Comparison of ENCODE assay signal across 19 cellular contexts in genomic region chr1:113519561-113519960, GRCh38.
DNase-seq lines count a peak whose midpoint lies in the region; ATAC-seq, FAIRE-seq and TF ChIP-seq lines count a peak whose summit lies in the region.
"Had no signal": no experiment of that assay in that cellular context is flagged by ENCODE, and none has a peak within 500 bp of the region (broad histone marks: within the 10 kb centered on the region; RNA-seq: fewer than 3 reads in every experiment).

No MANE protein-coding gene starts in this region.

- H3K4me1 ChIP-seq in HepG2 (ENCODE audit: insufficient read depth, low read length) (peaks cover 51% of the 10 kb centered on the region), tibial nerve (no peaks in the 10 kb centered on the region)
- H3K4me1 ChIP-seq: Peyer's patch had no signal

- no peaks in the 10 kb centered on the region for H3K4me1 Mint-ChIP-seq in activated T-cell treated with anti-CD3 and anti-CD28 coated beads, Interleukin-2, amount 50 U/mL, for 72 hours (ENCODE audit: low read depth)
- H3K4me1 Mint-ChIP-seq: immature natural killer cell, memory B cell had no signal

- H3K4me3 ChIP-seq in epithelial cell of esophagus (ENCODE audit: low read length) (no peak overlapping the region), HepG2 (replicated peaks in 1 of 3; ENCODE audit: insufficient read depth in 1 of 3, low read depth in 2 of 3, low read length in 3 of 3) (no peak overlapping the region), tibial nerve (no peak overlapping the region)
- H3K4me3 ChIP-seq: Peyer's patch, right atrium auricular region, vagina had no signal

- ATAC-seq in HepG2 (no peak), HG03135 (IDR thresholded peaks at IDR 0.05; ENCODE audit: unreplicated experiment) (no peak)
- ATAC-seq in activated T-cell treated with anti-CD3 and anti-CD28 coated beads, Interleukin-2, amount 50 U/mL, for 72 hours (replicated peaks in 1 of 2) = no peak

- H3K4me2 ChIP-seq in HepG2 (ENCODE audit: low read depth, low read length) = no peak overlapping the region

- H3K9ac ChIP-seq in HepG2 (ENCODE audit: insufficient read depth, low read depth, low read length) = no peak overlapping the region

- CTCF ChIA-PET in HepG2 (lab: Yijun Ruan, JAX; ENCODE audit: low intra/inter-chr PET ratio, low total read pairs) = no interaction called here

- peaks cover 4 to 7% of the 10 kb centered on the region in 2 donors for H3K9me3 Mint-ChIP-seq in activated T-cell treated with anti-CD3 and anti-CD28 coated beads, Interleukin-2, amount 50 U/mL, for 72 hours

- H3K4me3 Mint-ChIP-seq in activated T-cell treated with anti-CD3 and anti-CD28 coated beads, Interleukin-2, amount 50 U/mL, for 72 hours = no peak overlapping the region
- H3K4me3 Mint-ChIP-seq: activated CD4-positive, alpha-beta memory T cell treated with anti-CD3 and anti-CD28 coated beads for 36 hours; immature natural killer cell; memory B cell had no signal

- TF ChIP-seq POLR2A in HepG2 (IDR thresholded peaks at IDR 0.05; ENCODE audit: insufficient read depth in 1 of 2, low read depth in 2 of 2, low read length in 2 of 2) (no peak), tibial nerve (IDR thresholded peaks at IDR 0.05) (no peak)

- TF ChIP-seq EP300 in HepG2 (IDR thresholded peaks at IDR 0.05; ENCODE audit: low read depth in 2 of 2, low read length in 2 of 2) (no peak), HepG2 (CRISPR knock-in tag; IDR thresholded peaks at IDR 0.05; ENCODE audit: borderline replicate concordance) (no peak), tibial nerve (IDR thresholded peaks at IDR 0.05) (no peak)

- H3K27me3 ChIP-seq in HepG2 (ENCODE audit: control insufficient read depth in 1 of 2, insufficient read depth in 2 of 2, low read length in 2 of 2) (no peaks in the 10 kb centered on the region; a peak in 1 of 5 replicates), tibial nerve (no peaks in the 10 kb centered on the region)
- H3K27me3 ChIP-seq: Peyer's patch, right atrium auricular region, vagina had no signal

- POLR2A ChIA-PET in HepG2 (lab: Yijun Ruan, JAX) = interaction anchor here (2.7 kb wide), 1 partner anchor 11 kb away, joined by 16 read pairs; no protein-coding TSS in a partner anchor

- no peak overlapping the region for H3K27ac Mint-ChIP-seq in activated T-cell treated with anti-CD3 and anti-CD28 coated beads, Interleukin-2, amount 50 U/mL, for 72 hours
- H3K27ac Mint-ChIP-seq: activated CD4-positive, alpha-beta memory T cell treated with anti-CD3 and anti-CD28 coated beads for 36 hours; immature natural killer cell; memory B cell had no signal

- H3K27me3 Mint-ChIP-seq in activated T-cell treated with anti-CD3 and anti-CD28 coated beads, Interleukin-2, amount 50 U/mL, for 72 hours (ENCODE audit: low read depth) = no peaks in the 10 kb centered on the region
- H3K27me3 Mint-ChIP-seq: activated CD4-positive, alpha-beta memory T cell treated with anti-CD3 and anti-CD28 coated beads for 36 hours; memory B cell had no signal

- H3K36me3 ChIP-seq in HepG2 (replicated peaks in 1 of 2; ENCODE audit: control insufficient read depth in 1 of 2, insufficient read depth in 2 of 2, low read length in 2 of 2) (no peaks in the 10 kb centered on the region; a peak in 1 of 5 replicates), tibial nerve (no peaks in the 10 kb centered on the region)
- H3K36me3 ChIP-seq: Peyer's patch, right atrium auricular region, vagina had no signal

- intact Hi-C loops in HepG2 (cut with micrococcal nuclease; ENCODE audit: unreplicated experiment) = no loop called here

- no TSS peak for BruUV-seq in HepG2 (replicated peaks; lab: Mats Ljungman, UMichigan)

- no peak for FAIRE-seq in HepG2 (lab: Jason Lieb, UNC)
- FAIRE-seq: GM12892 had no signal

- no peak overlapping the region for H2AFZ ChIP-seq in HepG2 (ENCODE audit: low read length)

- TF ChIP-seq CTCF in epithelial cell of esophagus (IDR thresholded peaks at IDR 0.05; ENCODE audit: insufficient read depth, low read depth, low read length, missing control alignments) = no peak
- no peak for TF ChIP-seq CTCF in HepG2 (CRISPR knock-in tag; IDR thresholded peaks at IDR 0.05)
- TF ChIP-seq CTCF in tibial nerve (IDR thresholded peaks at IDR 0.05) = no peak

- in situ Hi-C loops in HepG2 (cut with HindIII; ENCODE audit: extremely low pct_ligation_motif_present, low pct_unique_long_range_greater_than_20kb) = no loop called here

- H3K79me2 ChIP-seq in HepG2 (ENCODE audit: insufficient read depth, low read length) = peaks cover 7% of the 10 kb centered on the region

- peaks cover 4 to 9% of the 10 kb centered on the region in 2 donors for H3K36me3 Mint-ChIP-seq in activated T-cell treated with anti-CD3 and anti-CD28 coated beads, Interleukin-2, amount 50 U/mL, for 72 hours (ENCODE audit: insufficient read depth in 2 of 2)

- H3K9me3 ChIP-seq in HepG2 (ENCODE audit: low read length) (peaks cover 10% of the 10 kb centered on the region; the same call in 1 of the 2 replicates), tibial nerve (peaks cover 0 to 10% (median 0%) of the 10 kb centered on the region in 4 donors)
- H3K9me3 ChIP-seq: Peyer's patch, right atrium auricular region, vagina had no signal

- DNase-seq in AG08396 (ENCODE audit: low spot score) = peak; percentile 29
- DNase-seq in LHCN-M2 (ENCODE audit: low read depth) = peak; percentile 77
- DNase-seq in epithelial cell of esophagus (ENCODE audit: low read depth) = peak; percentile 40
- peak; percentile 30 for DNase-seq in HepG2 (ENCODE audit: low spot score)
- DNase-seq in tibial nerve (ENCODE audit: low spot score in 2 of 2) = no peak
- no peak for DNase-seq in activated T-cell treated with anti-CD3 and anti-CD28 coated beads, Interleukin-2, amount 50 U/mL, for 72 hours
- no peak for DNase-seq in DMS79 (lab: John Stamatoyannopoulos, UW)
- DNase-seq: activated CD4-positive, alpha-beta memory T cell treated with anti-CD3 and anti-CD28 coated beads for 36 hours; activated T-cell treated with anti-CD3 and anti-CD28 coated beads, Interleukin-2, amount 50 U/mL, for 48 hours; GDM1; immature natural killer cell; NCI-H2107; NCI-H774; Peyer's patch had no signal

- H3K27ac ChIP-seq in HepG2 (ENCODE audit: extremely low read length, insufficient read depth, low read length) (no peak overlapping the region), tibial nerve (no peak overlapping the region)
- H3K27ac ChIP-seq: Peyer's patch, right atrium auricular region, vagina had no signal

- TF ChIP-seq RAD21 in HepG2 (CRISPR knock-in tag; IDR thresholded peaks at IDR 0.05) = no peak

- no peaks in the 10 kb centered on the region; the same call in 1 of the 2 replicates for H4K20me1 ChIP-seq in HepG2 (ENCODE audit: insufficient read depth, low read length)

TF ChIP-seq in HepG2, 621 proteins besides CTCF, POLR2A, EP300 and RAD21:
- TF ChIP-seq FOSL2 (CRISPR knock-in tag; IDR thresholded peaks at IDR 0.05) (0 out of 2 replicates have a peak, but pooled peaks have one; percentile 21), ZNF138 (CRISPR knock-in tag; IDR thresholded peaks at IDR 0.05; ENCODE audit: low read depth) (no peak), SP2 (CRISPR knock-in tag; IDR thresholded peaks at IDR 0.05) (no peak), NR2F6 (IDR thresholded peaks at IDR 0.05) (no peak), NR2F6 (CRISPR knock-in tag; IDR thresholded peaks at IDR 0.05) (no peak), ZBTB39 (CRISPR knock-in tag; IDR thresholded peaks at IDR 0.05) (no peak)

Comparison
In these comparisons a context has a peak if more than half of its experiments do, and no peak if none do; other contexts are left out.
1. DNase-seq: peak in AG08396 (single experiment), LHCN-M2 (single experiment), epithelial cell of esophagus (single experiment) and HepG2 (single experiment); none in tibial nerve (0 of 2), activated T-cell treated with anti-CD3 and anti-CD28 coated beads, Interleukin-2, amount 50 U/mL, for 72 hours (0 of 2) and DMS79 (single experiment).